ENCODE assay signal across 1 cellular context in the genomic region with DNA sequence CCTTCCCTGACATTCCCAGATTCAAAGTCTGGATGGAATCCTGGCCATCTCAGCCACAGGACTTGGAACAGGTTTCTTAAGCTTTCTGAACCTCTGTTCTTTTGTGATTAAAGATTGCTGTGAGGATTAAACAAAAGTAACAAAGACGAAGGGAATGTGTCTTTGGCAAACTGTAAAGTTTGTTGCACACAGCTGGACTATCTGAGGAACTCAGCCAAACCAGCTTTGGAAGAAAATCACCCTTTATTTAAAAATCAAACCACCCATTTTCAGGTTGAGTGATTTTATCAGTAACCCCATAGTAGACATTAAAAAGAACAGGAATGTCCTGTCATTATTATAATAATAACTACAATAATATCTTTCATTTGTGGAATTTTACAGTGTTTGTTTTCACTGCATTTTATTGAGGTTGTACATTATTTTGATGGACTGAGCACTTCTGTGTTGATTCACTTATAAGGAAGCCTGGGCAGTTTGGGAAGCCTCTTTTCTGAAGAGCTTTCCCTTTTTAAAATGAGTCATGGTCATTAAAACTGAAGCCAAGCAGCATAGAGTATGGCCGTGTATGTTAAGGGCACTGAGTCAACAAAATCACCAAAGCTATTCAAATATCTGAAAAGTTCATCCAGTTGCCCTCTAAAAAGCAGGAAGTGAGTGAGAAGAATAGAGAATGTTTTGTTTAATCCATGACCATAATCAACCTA.
TF ChIP-seq lines count a peak whose summit lies in the region.

No MANE protein-coding gene starts in this region.

TF ChIP-seq in GM23338, 12 proteins besides CTCF, POLR2A, EP300 and RAD21 (continued from another document):
- TF ChIP-seq CREB1 (CRISPR knock-in tag; IDR thresholded peaks at IDR 0.05; ENCODE audit: low read depth) (no peak), ZNF114 (CRISPR knock-in tag; IDR thresholded peaks at IDR 0.05) (no peak), STAT1 (IDR thresholded peaks at IDR 0.05; ENCODE audit: unreplicated experiment) (no peak), JUNB (IDR thresholded peaks at IDR 0.05; ENCODE audit: unreplicated experiment) (no peak)
